Comparison of ENCODE assay signal across 8 cellular contexts in genomic region chr22:28829358-28830181, GRCh38. TPM values are rescaled to one million over a fixed set of nuclear protein-coding genes. Genes with fewer than 3 reads are reported as not detected.
A peak's percentile ranks its signal among the peaks of the same experiment; 100 is the strongest.
DNase-seq lines count a peak whose midpoint lies in the region; ATAC-seq and TF ChIP-seq lines count a peak whose summit lies in the region.

No MANE protein-coding gene starts in this region.

- no peak overlapping the region for H3K4me2 ChIP-seq in OCI-LY3 (ENCODE audit: low read length)

- 0 out of 2 replicates have a peak, but pooled peaks cover 3% of the 10 kb centered on the region for H4K20me1 ChIP-seq in OCI-LY3 (ENCODE audit: insufficient read depth, low read length)

- intact Hi-C loops in CD4-positive, alpha-beta memory T cell (cut with micrococcal nuclease), result loop anchor here (1.0 to 2.0 kb wide), 4 partner anchors 19 to 229 kb away; no protein-coding TSS in a partner anchor
- intact Hi-C loops in esophagus squamous epithelium (cut with DNase I), result loop anchor here (5.0 kb wide), 1 partner anchor 227 kb away; no protein-coding TSS in a partner anchor
- intact Hi-C loops in naive thymus-derived CD4-positive, alpha-beta T cell (cut with micrococcal nuclease), result loop anchor here (1.0 to 5.0 kb wide), 7 partner anchors 27 to 807 kb away; partner anchors contain the start of genes CCDC117 (in 1 of the 2) and HSCB (in 1 of the 2)

- peaks cover 14% of the 10 kb centered on the region for H3K4me1 ChIP-seq in CD4-positive, alpha-beta memory T cell (ENCODE audit: insufficient read depth, low read length)
- no peaks in the 10 kb centered on the region for H3K4me1 ChIP-seq in OCI-LY3 (ENCODE audit: low read length)
- peaks cover 4 to 13% (median 9%) of the 10 kb centered on the region in 3 donors for H3K4me1 ChIP-seq in esophagus squamous epithelium
- H3K4me1 ChIP-seq in naive thymus-derived CD4-positive, alpha-beta T cell (ENCODE audit: control insufficient read depth in 2 of 2, insufficient read depth in 2 of 2, low read length in 2 of 2), result peaks cover 6 to 7% of the 10 kb centered on the region in 2 donors

- no peaks in the 10 kb centered on the region for H3K9me3 Mint-ChIP-seq in CD4-positive, alpha-beta memory T cell
- no peaks in the 10 kb centered on the region for H3K9me3 Mint-ChIP-seq in HFFc6
- H3K9me3 Mint-ChIP-seq in naive thymus-derived CD4-positive, alpha-beta T cell, result no peaks in the 10 kb centered on the region

- H3K27ac Mint-ChIP-seq in CD4-positive, alpha-beta memory T cell, result peak overlapping the region in 5 of 7 donors; percentile 31 to 88 (median 75)
- no peak overlapping the region for H3K27ac Mint-ChIP-seq in HFFc6
- H3K27ac Mint-ChIP-seq in naive thymus-derived CD4-positive, alpha-beta T cell, result peak overlapping the region in 6 of 9 donors; percentile 33 to 87 (median 66)

- peaks cover 11 to 43% (median 20%) of the 10 kb centered on the region in 4 donors for H3K4me1 Mint-ChIP-seq in CD4-positive, alpha-beta memory T cell
- H3K4me1 Mint-ChIP-seq in HFFc6 (ENCODE audit: low read depth), result no peaks in the 10 kb centered on the region
- peaks cover 8 to 44% (median 27%) of the 10 kb centered on the region in 7 donors for H3K4me1 Mint-ChIP-seq in naive thymus-derived CD4-positive, alpha-beta T cell

- H3K27me3 ChIP-seq in CD4-positive, alpha-beta memory T cell (ENCODE audit: insufficient read depth, low read length), result no peaks in the 10 kb centered on the region
- H3K27me3 ChIP-seq in OCI-LY3 (ENCODE audit: low read depth, low read length), result no peaks in the 10 kb centered on the region
- H3K27me3 ChIP-seq in esophagus squamous epithelium, result no peaks in the 10 kb centered on the region
- no peaks in the 10 kb centered on the region for H3K27me3 ChIP-seq in naive thymus-derived CD4-positive, alpha-beta T cell (ENCODE audit: control insufficient read depth in 2 of 2, insufficient read depth in 2 of 2, low read length in 2 of 2)

- no peaks in the 10 kb centered on the region for H3K9me3 ChIP-seq in CD4-positive, alpha-beta memory T cell (ENCODE audit: control insufficient read depth in 1 of 2, low read length in 2 of 2)
- H3K9me3 ChIP-seq in OCI-LY3 (ENCODE audit: insufficient read depth, low read length), result no peaks in the 10 kb centered on the region
- H3K9me3 ChIP-seq in esophagus squamous epithelium, result no peaks in the 10 kb centered on the region
- no peaks in the 10 kb centered on the region for H3K9me3 ChIP-seq in naive thymus-derived CD4-positive, alpha-beta T cell (ENCODE audit: control insufficient read depth in 2 of 3, low read length in 3 of 3)

- peak overlapping the region in 6 of 8 donors; percentile 33 to 78 (median 62) for H3K4me3 Mint-ChIP-seq in CD4-positive, alpha-beta memory T cell
- H3K4me3 Mint-ChIP-seq in HFFc6, result no peak overlapping the region
- peak overlapping the region; percentile 39 to 75 (median 59) for H3K4me3 Mint-ChIP-seq in naive thymus-derived CD4-positive, alpha-beta T cell

- H3K9ac ChIP-seq in OCI-LY3 (ENCODE audit: low read length), result no peak overlapping the region

- DNase-seq in CD4-positive, alpha-beta memory T cell, result peak; percentile 69 to 74 (median 71)
- peak; percentile 46 for DNase-seq in HFFc6
- DNase-seq in activated T-cell treated with anti-CD3 and anti-CD28 coated beads for 48 hours (ENCODE audit: low read depth), result peak; percentile 59
- DNase-seq in esophagus squamous epithelium (lab: John Stamatoyannopoulos, UW), result no peak
- peak; percentile 50 to 74 (median 69) for DNase-seq in naive thymus-derived CD4-positive, alpha-beta T cell
- peak; percentile 57 to 58 for DNase-seq in stimulated activated CD8-positive, alpha-beta memory T cell treated with anti-CD3 and anti-CD28 coated beads, Interleukin-7, amount 100 ng/mL, for 1 hour (ENCODE audit: low read depth in 2 of 2)

- peak; percentile 95 for ATAC-seq in naive thymus-derived CD4-positive, alpha-beta T cell
- no peak for ATAC-seq in HG02610 (IDR thresholded peaks at IDR 0.05; ENCODE audit: unreplicated experiment)

- no peak for TF ChIP-seq POLR2A in esophagus squamous epithelium (IDR thresholded peaks at IDR 0.05)

- H3K27ac ChIP-seq in CD4-positive, alpha-beta memory T cell (ENCODE audit: low read depth, low read length), result no peak overlapping the region
- H3K27ac ChIP-seq in OCI-LY3 (ENCODE audit: low read length), result no peak overlapping the region
- H3K27ac ChIP-seq in esophagus squamous epithelium, result peak overlapping the region in 2 of 4 donors; percentile 13 to 32
- H3K27ac ChIP-seq in naive thymus-derived CD4-positive, alpha-beta T cell (ENCODE audit: low read depth, low read length), result no peak overlapping the region

- no peaks in the 10 kb centered on the region for H3K27me3 Mint-ChIP-seq in CD4-positive, alpha-beta memory T cell
- H3K27me3 Mint-ChIP-seq in HFFc6 (ENCODE audit: insufficient read depth), result no peaks in the 10 kb centered on the region; the same call in none of the 2 replicates
- H3K27me3 Mint-ChIP-seq in naive thymus-derived CD4-positive, alpha-beta T cell, result no peaks in the 10 kb centered on the region

- no peaks in the 10 kb centered on the region for H3K79me2 ChIP-seq in OCI-LY3 (ENCODE audit: low read length)

- 34 to 36% methylated on average over 12 of the region's 12 CpGs for WGBS in esophagus squamous epithelium, 2 donors

- peaks cover 14 to 20% of the 10 kb centered on the region in 2 donors for H3K36me3 Mint-ChIP-seq in CD4-positive, alpha-beta memory T cell
- no peaks in the 10 kb centered on the region for H3K36me3 Mint-ChIP-seq in HFFc6 (ENCODE audit: low read depth)
- peaks cover 0 to 41% (median 5%) of the 10 kb centered on the region in 5 donors for H3K36me3 Mint-ChIP-seq in naive thymus-derived CD4-positive, alpha-beta T cell

- peak; percentile 99 for TF ChIP-seq CTCF in HFFc6 (IDR thresholded peaks at IDR 0.05)
- peak; percentile 99 for TF ChIP-seq CTCF in OCI-LY3 (IDR thresholded peaks at IDR 0.05; ENCODE audit: low read depth, low read length)
- TF ChIP-seq CTCF in esophagus squamous epithelium (IDR thresholded peaks at IDR 0.05), result peak; percentile 92 to 98 (median 97)

- no peak overlapping the region for H3K4me3 ChIP-seq in CD4-positive, alpha-beta memory T cell (ENCODE audit: low read length in 2 of 2)
- H3K4me3 ChIP-seq in OCI-LY3 (ENCODE audit: low read length) (no peak overlapping the region), esophagus squamous epithelium (no peak overlapping the region)
- no peak overlapping the region for H3K4me3 ChIP-seq in naive thymus-derived CD4-positive, alpha-beta T cell (ENCODE audit: low read length)

- POLR2A ChIA-PET in CD4-positive, alpha-beta memory T cell (lab: Charles Lee; ENCODE audit: partially characterized antibody), result interaction anchor here (0.9 to 3.4 kb wide), 12 partner anchors 9 to 229 kb away, joined by 3 to 35 read pairs (median 6); partner anchors contain the start of genes CCDC117 and XBP1
- POLR2A ChIA-PET in naive thymus-derived CD4-positive, alpha-beta T cell (lab: Charles Lee), result interaction anchor here (1.3 to 3.5 kb wide), 8 partner anchors 22 to 229 kb away, joined by 3 to 46 read pairs (median 15); partner anchors contain the start of gene XBP1

- no peaks in the 10 kb centered on the region for H3K36me3 ChIP-seq in CD4-positive, alpha-beta memory T cell (ENCODE audit: insufficient read depth, low read length)
- H3K36me3 ChIP-seq in OCI-LY3 (replicated peaks; ENCODE audit: low read depth, low read length), result no peaks in the 10 kb centered on the region
- peaks cover 0 to 8% (median 0%) of the 10 kb centered on the region in 3 donors for H3K36me3 ChIP-seq in esophagus squamous epithelium
- no peaks in the 10 kb centered on the region for H3K36me3 ChIP-seq in naive thymus-derived CD4-positive, alpha-beta T cell (ENCODE audit: control insufficient read depth in 2 of 3, insufficient read depth in 3 of 3, low read length in 3 of 3)

- CTCF ChIA-PET in CD4-positive, alpha-beta memory T cell (lab: Charles Lee; ENCODE audit: partially characterized antibody), result interaction anchor here (0.6 to 8.3 kb wide), 28 partner anchors 7 to 416 kb away, joined by 3 to 166 read pairs (median 5); partner anchors contain the start of genes CCDC117 and XBP1
- CTCF ChIA-PET in naive thymus-derived CD4-positive, alpha-beta T cell (lab: Charles Lee), result interaction anchor here (0.6 to 6.0 kb wide), 24 partner anchors 10 to 626 kb away, joined by 3 to 82 read pairs (median 4); partner anchors contain the start of genes KREMEN1 and XBP1

- H2AFZ ChIP-seq in OCI-LY3 (ENCODE audit: low read depth, low read length), result no peak overlapping the region

RNA-seq across cellular contexts. Expression of gene XBP1, which starts 29.2 kb away (rescaled TPM):
- total RNA-seq in CD4-positive, alpha-beta memory T cell, result 100 to 1,000 TPM; 154 to 164 TPM
- 100 to 1,000 TPM; 315 to 533 TPM for polyA plus RNA-seq in CD4-positive, alpha-beta memory T cell
- total RNA-seq in HFFc6 (2021; fragmentation: NEBNext Ultra II Directional; extraction: Animal tissue kit (Norgen Biotek cat#: 25700)), result 100 to 1,000 TPM; 106 to 115 (median 111) TPM
- 100 to 1,000 TPM; 111 to 166 (median 131) TPM for total RNA-seq in esophagus squamous epithelium
- 100 to 1,000 TPM; 120 to 293 (median 144) TPM for total RNA-seq in naive thymus-derived CD4-positive, alpha-beta T cell
- polyA plus RNA-seq in naive thymus-derived CD4-positive, alpha-beta T cell, result 100 to 1,000 TPM; 250 to 417 TPM

RNA-seq across cellular contexts. Expression of gene ZNRF3, which starts 53.8 kb away (rescaled TPM):
- under 1 TPM; 0.70 to 0.89 TPM for total RNA-seq in CD4-positive, alpha-beta memory T cell
- polyA plus RNA-seq in CD4-positive, alpha-beta memory T cell, result under 1 TPM in 1 of 2 donors, not detected in 1; 0.11 TPM
- total RNA-seq in HFFc6 (2021; fragmentation: NEBNext Ultra II Directional; extraction: Animal tissue kit (Norgen Biotek cat#: 25700)), result 1 to 10 TPM; 3.3 to 4.7 (median 3.6) TPM
- 10 to 100 TPM in 1 of 4 donors, 1 to 10 TPM in 3; 6.6 to 10.9 (median 7.2) TPM for total RNA-seq in esophagus squamous epithelium
- under 1 TPM; 0.59 to 0.98 (median 0.70) TPM for total RNA-seq in naive thymus-derived CD4-positive, alpha-beta T cell
- under 1 TPM; 0.22 to 0.62 TPM for polyA plus RNA-seq in naive thymus-derived CD4-positive, alpha-beta T cell

RNA-seq across cellular contexts. Expression of gene CCDC117, which starts 57.1 kb away (rescaled TPM):
- total RNA-seq in CD4-positive, alpha-beta memory T cell, result 10 to 100 TPM; 20.3 to 20.6 TPM
- 1 to 10 TPM; 7.2 to 10.0 TPM for polyA plus RNA-seq in CD4-positive, alpha-beta memory T cell
- total RNA-seq in HFFc6 (2021; fragmentation: NEBNext Ultra II Directional; extraction: Animal tissue kit (Norgen Biotek cat#: 25700)), result 10 to 100 TPM; 13.2 to 17.4 (median 14.8) TPM
- 10 to 100 TPM in 3 of 4 donors, 1 to 10 TPM in 1; 9.8 to 15.4 (median 14.4) TPM for total RNA-seq in esophagus squamous epithelium
- total RNA-seq in naive thymus-derived CD4-positive, alpha-beta T cell, result 10 to 100 TPM; 13.5 to 33.5 (median 21.2) TPM
- polyA plus RNA-seq in naive thymus-derived CD4-positive, alpha-beta T cell, result 10 to 100 TPM in 1 of 2 donors, 1 to 10 TPM in 1; 8.7 to 12.6 TPM
